10 cellular contexts compared by ENCODE assay signal in the genomic region with DNA sequence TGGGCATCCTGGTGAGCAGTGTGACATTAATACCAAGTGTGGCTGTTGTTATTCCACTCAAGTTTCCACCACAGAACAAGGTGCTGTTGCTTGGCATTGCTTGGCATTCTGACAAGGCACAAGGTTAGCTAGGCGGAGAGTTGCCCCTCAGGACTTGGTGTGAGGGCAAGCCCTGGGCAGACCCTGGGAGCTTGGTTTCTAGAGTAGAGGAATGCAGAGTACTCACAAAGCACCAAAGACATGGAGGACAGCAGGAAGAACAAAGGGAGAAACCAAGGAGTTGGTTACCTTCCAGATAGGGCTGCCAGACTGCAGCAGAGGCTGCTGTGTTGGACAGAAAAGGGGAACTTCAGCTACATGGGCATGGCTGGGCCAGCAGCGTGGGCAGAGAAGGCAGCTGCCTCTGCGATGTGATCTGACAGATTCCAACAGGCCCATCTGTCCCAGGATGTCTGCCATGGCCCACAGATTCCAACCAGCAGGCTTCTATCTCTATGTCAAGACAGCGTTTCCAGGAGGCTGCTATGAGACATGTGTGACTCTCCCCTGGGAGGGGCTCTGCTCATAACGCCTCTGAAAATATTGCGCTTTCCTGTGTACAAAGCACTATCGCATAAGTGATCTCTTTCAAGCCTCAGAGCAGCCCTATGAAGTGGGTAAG. TPM values are rescaled to one million over a fixed set of nuclear protein-coding genes. Genes with fewer than 3 reads are reported as not detected.
DNase-seq lines count a peak whose midpoint lies in the region; ATAC-seq and TF ChIP-seq lines count a peak whose summit lies in the region.
"Had no signal": no experiment of that assay in that cellular context is flagged by ENCODE, and none has a peak within 500 bp of the region (broad histone marks: within the 10 kb centered on the region; RNA-seq: fewer than 3 reads in every experiment).

No MANE protein-coding gene starts in this region.

- ATAC-seq in Right ventricle myocardium inferior: no peak

- peaks cover 3% of the 10 kb centered on the region for H3K9me3 Mint-ChIP-seq in mesothelial cell of epicardium
- H3K9me3 Mint-ChIP-seq: HFFc6 had no signal

- H3K79me2 ChIP-seq in osteoblast (ENCODE audit: insufficient read depth, low read length): no peaks in the 10 kb centered on the region

- peaks cover 47% of the 10 kb centered on the region for H3K27me3 ChIP-seq in osteoblast (ENCODE audit: insufficient read depth, low read length)

- no peaks in the 10 kb centered on the region for H3K36me3 ChIP-seq in osteoblast (ENCODE audit: insufficient read depth, low read length)

- H3K27ac Mint-ChIP-seq in mesothelial cell of epicardium: no peak overlapping the region
- H3K27ac Mint-ChIP-seq: HFFc6 had no signal

- intact Hi-C loops in Right ventricle myocardium inferior (cut with DNase I): no loop called here

- H3K4me3 ChIP-seq in osteoblast (ENCODE audit: insufficient read depth, low read length): no peak overlapping the region
- H3K4me3 ChIP-seq: SK-N-MC had no signal

- TF ChIP-seq CTCF in osteoblast (IDR thresholded peaks at IDR 0.05; ENCODE audit: extremely low read depth, low read depth, low read length): no peak
- no peak for TF ChIP-seq CTCF in mesothelial cell of epicardium (IDR thresholded peaks at IDR 0.05; ENCODE audit: unreplicated experiment)

- DNase-seq in G401 (ENCODE audit: low spot score): peak; percentile 76
- DNase-seq in RPMI8226: peak; percentile 18
- peak; percentile 85 for DNase-seq in osteoblast (ENCODE audit: insufficient read length, low spot score, missing footprints)
- DNase-seq in mesothelial cell of epicardium (ENCODE audit: low spot score in 2 of 2, unreplicated experiment in 2 of 2): no peak
- no peak for DNase-seq in DMS114 treated with DMSO at 0.1 percent for 48 hours (lab: John Stamatoyannopoulos, UW; ENCODE audit: unreplicated experiment)
- DNase-seq in Right ventricle myocardium inferior (ENCODE audit: missing footprints): no peak
- DNase-seq: HFFc6 had no signal

- H3K4me3 Mint-ChIP-seq in mesothelial cell of epicardium: no peak overlapping the region
- H3K4me3 Mint-ChIP-seq: HFFc6 had no signal

- no peak overlapping the region for H2AFZ ChIP-seq in osteoblast (ENCODE audit: low read length)

- peaks cover 77% of the 10 kb centered on the region for H3K27me3 Mint-ChIP-seq in mesothelial cell of epicardium (ENCODE audit: low read depth)

- H3K4me2 ChIP-seq in osteoblast (ENCODE audit: insufficient read depth, low read length): no peak overlapping the region

- H3K4me1 ChIP-seq in osteoblast (ENCODE audit: insufficient read depth, low read length): no peaks in the 10 kb centered on the region

- no peaks in the 10 kb centered on the region for H3K36me3 Mint-ChIP-seq in mesothelial cell of epicardium

- peaks cover 4% of the 10 kb centered on the region for H3K4me1 Mint-ChIP-seq in mesothelial cell of epicardium

- H3K9me3 ChIP-seq in osteoblast (ENCODE audit: low read depth, low read length): no peaks in the 10 kb centered on the region

- peaks cover 3% of the 10 kb centered on the region for H4K20me1 ChIP-seq in osteoblast (ENCODE audit: insufficient read depth, low read length)

- H3K27ac ChIP-seq in angular gyrus (ENCODE audit: low read depth, low read length) (peak overlapping the region; percentile 29), osteoblast (ENCODE audit: low read depth, low read length) (no peak overlapping the region)
- H3K27ac ChIP-seq: SK-N-MC had no signal

- in situ Hi-C loops in G401 (cut with HindIII; ENCODE audit: low sequenced_read_pairs): no loop called here

RNA-seq across cellular contexts. Expression of a gene that starts 1.8 kb away (rescaled TPM):
- total RNA-seq in G401 (2014; rRNA removed; shearing (Covaris generic)): 0.12 TPM in 1 of 2 replicates, not detected in the other
- total RNA-seq in osteoblast (under 0.01 TPM in 1 of 2 replicates, not detected in the other), mesothelial cell of epicardium (0.07 to 0.16 TPM (median 0.09 TPM) in 3 replicates), Right ventricle myocardium inferior (0.08 TPM)
- total RNA-seq: endothelial cell of umbilical vein, HFFc6 had no signal

Comparison
In these comparisons a context has a peak if more than half of its experiments do, and no peak if none do; other contexts are left out.
1. DNase-seq: peak in G401 (single experiment), RPMI8226 (single experiment) and osteoblast (single experiment); none in mesothelial cell of epicardium (0 of 2), DMS114 treated with DMSO at 0.1 percent for 48 hours (single experiment) and Right ventricle myocardium inferior (single experiment).